1 cellular context compared by ENCODE assay signal in genomic region chr16:11138026-11138768, GRCh38.
TF ChIP-seq lines count a peak whose summit lies in the region.

No MANE protein-coding gene starts in this region.

TF ChIP-seq in WTC11, 78 proteins besides CTCF, POLR2A, EP300 and RAD21 (continued from another document):
- TF ChIP-seq TEAD4 (CRISPR knock-in tag; IDR thresholded peaks at IDR 0.05) (no peak), SP1 (CRISPR knock-in tag; conservative IDR thresholded peaks at IDR 0.05) (no peak), CREB1 (CRISPR knock-in tag; IDR thresholded peaks at IDR 0.05) (no peak), MLX (CRISPR knock-in tag; IDR thresholded peaks at IDR 0.05) (no peak), ARID4B (CRISPR knock-in tag; IDR thresholded peaks at IDR 0.05; ENCODE audit: borderline replicate concordance) (no peak), JAZF1 (CRISPR knock-in tag; IDR thresholded peaks at IDR 0.05) (no peak), SMAD3 (CRISPR knock-in tag; IDR thresholded peaks at IDR 0.05; ENCODE audit: borderline replicate concordance) (no peak), ZNF219 (CRISPR knock-in tag; IDR thresholded peaks at IDR 0.05; ENCODE audit: borderline replicate concordance) (no peak)
